Comparison of ENCODE assay signal across 27 cellular contexts in genomic region chr3:65944252-65944651, GRCh38.
A peak's percentile ranks its signal among the peaks of the same experiment; 100 is the strongest.
DNase-seq lines count a peak whose midpoint lies in the region; ATAC-seq, FAIRE-seq and TF ChIP-seq lines count a peak whose summit lies in the region.
"Had no signal": no experiment of that assay in that cellular context is flagged by ENCODE, and none has a peak within 500 bp of the region (broad histone marks: within the 10 kb centered on the region; RNA-seq: fewer than 3 reads in every experiment).

No MANE protein-coding gene starts in this region.

- H3K27ac Mint-ChIP-seq in WTC11 = no peak overlapping the region
- H3K27ac Mint-ChIP-seq: CD4-positive, alpha-beta T cell; CD8-positive, alpha-beta memory T cell had no signal

- peaks cover 71% of the 10 kb centered on the region for H3K4me1 Mint-ChIP-seq in WTC11
- H3K4me1 Mint-ChIP-seq: CD14-positive monocyte; CD8-positive, alpha-beta memory T cell had no signal

- no peak for TF ChIP-seq RAD21 in HepG2 (CRISPR knock-in tag; IDR thresholded peaks at IDR 0.05)

- H3K27ac ChIP-seq in HepG2 (ENCODE audit: extremely low read length, insufficient read depth, low read length) (no peak overlapping the region), right lobe of liver (no peak overlapping the region), subcutaneous abdominal adipose tissue (ENCODE audit: low read depth, low read length) (peak overlapping the region; percentile 45)
- H3K27ac ChIP-seq: A549; BLaER1 treated with 17β-estradiol and CSF1 and Interleukin-3, amounts not matched to agents 10 nM and 100 nM; GM23248 had no signal

- TF ChIP-seq EP300 in HepG2 (IDR thresholded peaks at IDR 0.05; ENCODE audit: low read depth in 2 of 2, low read length in 2 of 2) (no peak), HepG2 (CRISPR knock-in tag; IDR thresholded peaks at IDR 0.05; ENCODE audit: borderline replicate concordance) (no peak)

- H3K36me3 ChIP-seq in HepG2 (replicated peaks in 1 of 2; ENCODE audit: control insufficient read depth in 1 of 2, insufficient read depth in 2 of 2, low read length in 2 of 2) (no peaks in the 10 kb centered on the region; a peak in 1 of 5 replicates), right lobe of liver (no peaks in the 10 kb centered on the region), subcutaneous abdominal adipose tissue (ENCODE audit: control insufficient read depth in 5 of 5, insufficient read depth in 5 of 5, low read length in 5 of 5) (no peaks in the 10 kb centered on the region)
- H3K36me3 ChIP-seq: BE2C; BLaER1 treated with 17β-estradiol and CSF1 and Interleukin-3, amounts not matched to agents 10 nM and 100 nM had no signal

- no TSS peak for BruUV-seq in HepG2 (replicated peaks; lab: Mats Ljungman, UMichigan)

- H3K27me3 ChIP-seq in HepG2 (ENCODE audit: control insufficient read depth in 1 of 2, insufficient read depth in 2 of 2, low read length in 2 of 2) (no peaks in the 10 kb centered on the region), right lobe of liver (no peaks in the 10 kb centered on the region), subcutaneous abdominal adipose tissue (ENCODE audit: control insufficient read depth in 5 of 5, insufficient read depth in 4 of 5, low read length in 5 of 5) (no peaks in the 10 kb centered on the region)
- H3K27me3 ChIP-seq: BE2C had no signal

- H3K9ac ChIP-seq in HepG2 (ENCODE audit: insufficient read depth, low read depth, low read length) (no peak overlapping the region), subcutaneous abdominal adipose tissue (ENCODE audit: low read length in 5 of 5) (no peak overlapping the region)
- H3K9ac ChIP-seq: BLaER1 treated with 17β-estradiol and CSF1 and Interleukin-3, amounts not matched to agents 10 nM and 100 nM; GM23248 had no signal

- ATAC-seq in HepG2 = no peak
- ATAC-seq in right lobe of liver = no peak
- no peak for ATAC-seq in WTC11
- ATAC-seq in HG02884 (IDR thresholded peaks at IDR 0.05; ENCODE audit: unreplicated experiment) = no peak
- ATAC-seq in HG03342 (IDR thresholded peaks at IDR 0.05; ENCODE audit: unreplicated experiment) = no peak
- ATAC-seq: A549, GM12878 had no signal

- H3K27me3 Mint-ChIP-seq in WTC11 (ENCODE audit: low read depth) = peaks cover 30% of the 10 kb centered on the region
- H3K27me3 Mint-ChIP-seq: CD8-positive, alpha-beta memory T cell had no signal

- no peaks in the 10 kb centered on the region for H3K36me3 Mint-ChIP-seq in WTC11
- H3K36me3 Mint-ChIP-seq: CD14-positive monocyte; CD8-positive, alpha-beta memory T cell had no signal

- H3K4me2 ChIP-seq in HepG2 (ENCODE audit: low read depth, low read length) = no peak overlapping the region
- H3K4me2 ChIP-seq: A549 had no signal

- POLR2A ChIA-PET in HepG2 (lab: Yijun Ruan, JAX) (interaction anchor here (1.1 kb wide), 1 partner anchor 9 kb away, joined by 3 read pairs; no protein-coding TSS in a partner anchor), WTC11 (lab: Charles Lee) (interaction anchor here (1.0 kb wide), 1 partner anchor 9 kb away, joined by 3 read pairs; no protein-coding TSS in a partner anchor)

- peaks cover 3% of the 10 kb centered on the region; the same call in 1 of the 2 replicates for H4K20me1 ChIP-seq in HepG2 (ENCODE audit: insufficient read depth, low read length)
- H4K20me1 ChIP-seq: BLaER1 treated with 17β-estradiol and CSF1 and Interleukin-3, amounts not matched to agents 10 nM and 100 nM had no signal

- 97% methylated on average over 4 of the region's 4 CpGs for WGBS in HepG2 (ENCODE audit: low lambda C conversion rate)
- WGBS in right lobe of liver (ENCODE audit: insufficient coverage, low coverage, low lambda C conversion rate, missing lambda C conversion rate) = 88% methylated on average over 4 of the region's 4 CpGs

- no peak overlapping the region for H3K4me3 Mint-ChIP-seq in WTC11
- H3K4me3 Mint-ChIP-seq: CD14-positive monocyte; CD4-positive, alpha-beta T cell; CD8-positive, alpha-beta memory T cell had no signal

- H2AFZ ChIP-seq in HepG2 (ENCODE audit: low read length) = no peak overlapping the region
- H2AFZ ChIP-seq: GM23248 had no signal

- H3K4me3 ChIP-seq in HepG2 (replicated peaks in 1 of 3; ENCODE audit: insufficient read depth in 1 of 3, low read depth in 2 of 3, low read length in 3 of 3) (no peak overlapping the region), right lobe of liver (no peak overlapping the region), subcutaneous abdominal adipose tissue (ENCODE audit: low read depth in 1 of 5, low read length in 5 of 5) (no peak overlapping the region)
- H3K4me3 ChIP-seq: A549; BLaER1 treated with 17β-estradiol and CSF1 and Interleukin-3, amounts not matched to agents 10 nM and 100 nM; GM12878; GM23248 had no signal

- DNase-seq in HepG2 (ENCODE audit: low spot score) = no peak
- no peak for DNase-seq in right lobe of liver
- no peak for DNase-seq in WTC11 (ENCODE audit: low spot score)
- DNase-seq in NCI-H2107 (lab: John Stamatoyannopoulos, UW) = no peak
- DNase-seq: 8988T; ACHN; AML-193; BE2C; CD4-positive, alpha-beta T cell; CD8-positive, alpha-beta memory T cell; DMS 273 treated with DMSO at 0.1 percent for 48 hours; DMS79; EL; GDM1; GM23248; H7; HCEC 1CT had no signal

- TF ChIP-seq CTCF in HepG2 (CRISPR knock-in tag; IDR thresholded peaks at IDR 0.05) (no peak), right lobe of liver (IDR thresholded peaks at IDR 0.05) (no peak), WTC11 (IDR thresholded peaks at IDR 0.05) (no peak)

- H3K4me1 ChIP-seq in HepG2 (ENCODE audit: insufficient read depth, low read length) (peaks cover 19% of the 10 kb centered on the region), right lobe of liver (peaks cover 0 to 45% (median 10%) of the 10 kb centered on the region in 4 donors), subcutaneous abdominal adipose tissue (ENCODE audit: control insufficient read depth in 5 of 5, insufficient read depth in 5 of 5, low read length in 5 of 5) (peaks cover 4 to 61% (median 50%) of the 10 kb centered on the region in 5 donors)
- H3K4me1 ChIP-seq: BE2C had no signal

- in situ Hi-C loops in HepG2 (cut with HindIII; ENCODE audit: extremely low pct_ligation_motif_present, low pct_unique_long_range_greater_than_20kb) = no loop called here

- TF ChIP-seq POLR2A in HepG2 (IDR thresholded peaks at IDR 0.05; ENCODE audit: insufficient read depth in 1 of 2, low read depth in 2 of 2, low read length in 2 of 2) (no peak), right lobe of liver (IDR thresholded peaks at IDR 0.05) (no peak)

- CTCF ChIA-PET in HepG2 (lab: Yijun Ruan, JAX; ENCODE audit: low intra/inter-chr PET ratio, low total read pairs) = no interaction called here
- CTCF ChIA-PET in WTC11 (lab: Charles Lee) = no interaction called here

- peaks cover 78% of the 10 kb centered on the region for H3K79me2 ChIP-seq in HepG2 (ENCODE audit: insufficient read depth, low read length)

- FAIRE-seq in HepG2 (lab: Jason Lieb, UNC) = no peak
- FAIRE-seq: A549, D721Med, GM12878, GM19239, H1 had no signal

- H3K9me3 Mint-ChIP-seq in WTC11 = no peaks in the 10 kb centered on the region
- H3K9me3 Mint-ChIP-seq: CD14-positive monocyte; CD4-positive, alpha-beta T cell had no signal

- intact Hi-C loops in HepG2 (cut with micrococcal nuclease; ENCODE audit: unreplicated experiment) = no loop called here
- intact Hi-C loops in right lobe of liver (cut with DNase I) = no loop called here

- H3K9me3 ChIP-seq in HepG2 (ENCODE audit: low read length) = no peaks in the 10 kb centered on the region
- no peaks in the 10 kb centered on the region for H3K9me3 ChIP-seq in right lobe of liver
- no peaks in the 10 kb centered on the region for H3K9me3 ChIP-seq in subcutaneous abdominal adipose tissue (ENCODE audit: control insufficient read depth in 5 of 5, low read length in 5 of 5)
- H3K9me3 ChIP-seq: A549; BE2C; BLaER1 treated with 17β-estradiol and CSF1 and Interleukin-3, amounts not matched to agents 10 nM and 100 nM had no signal

TF ChIP-seq in HepG2, 621 proteins besides CTCF, POLR2A, EP300 and RAD21:
- TF ChIP-seq MTA1 (CRISPR knock-in tag; IDR thresholded peaks at IDR 0.05; ENCODE audit: borderline replicate concordance) (no peak), NFIC (IDR thresholded peaks at IDR 0.05; ENCODE audit: low read length) (no peak), ZNF124 (CRISPR knock-in tag; IDR thresholded peaks at IDR 0.05) (no peak), ZSCAN22 (CRISPR knock-in tag; IDR thresholded peaks at IDR 0.05) (no peak), SAFB2 (CRISPR knock-in tag; IDR thresholded peaks at IDR 0.05; ENCODE audit: borderline replicate concordance, low read depth) (no peak), ZNF121 (CRISPR knock-in tag; IDR thresholded peaks at IDR 0.05) (peak; percentile 57; the same call in 1 of the 2 replicates), ZKSCAN1 (IDR thresholded peaks at IDR 0.05; ENCODE audit: low read length) (no peak), ZEB1 (IDR thresholded peaks at IDR 0.05; ENCODE audit: insufficient replicate concordance, low read depth) (no peak)

TF ChIP-seq in WTC11, 78 proteins besides CTCF, POLR2A, EP300 and RAD21:
- TF ChIP-seq ZNF121 (CRISPR knock-in tag; IDR thresholded peaks at IDR 0.05) (peak; percentile 81; the same call in 1 of the 2 replicates), TEAD4 (CRISPR knock-in tag; IDR thresholded peaks at IDR 0.05) (no peak)
TF ChIP-seq in WTC11: peak in this region for 1.

Comparison
In these comparisons a context has a peak if more than half of its experiments do, and no peak if none do; other contexts are left out.
1. Of the 50 proteins assayed by ChIP-seq in both HepG2 and WTC11: peak only in HepG2: none; only in WTC11: none; in both: ZNF121; in neither: 49.